ENCODE assay signal across 11 cellular contexts in genomic region chr22:37420656-37421467, GRCh38. TPM values are rescaled to one million over a fixed set of nuclear protein-coding genes. Genes with fewer than 3 reads are reported as not detected.
DNase-seq lines count a peak whose midpoint lies in the region; ATAC-seq, FAIRE-seq and TF ChIP-seq lines count a peak whose summit lies in the region.
"Had no signal": no experiment of that assay in that cellular context is flagged by ENCODE, and none has a peak within 500 bp of the region (broad histone marks: within the 10 kb centered on the region; RNA-seq: fewer than 3 reads in every experiment).

No MANE protein-coding gene starts in this region.

- H2AK5ac ChIP-seq in H1 (ENCODE audit: low read depth, low read length) = no peak overlapping the region

- peak overlapping the region; percentile 97; the same call in 1 of the 2 replicates for H2BK20ac ChIP-seq in H1 (ENCODE audit: low read length)

- intact Hi-C loops in colonic mucosa (cut with DNase I) = no loop called here

- no peak for TF ChIP-seq RAD21 in H1 (IDR thresholded peaks at IDR 0.05 in 1 of 2, conservative IDR thresholded peaks at IDR 0.05 in 1 of 2; ENCODE audit: low read depth in 2 of 2, low read length in 2 of 2)

- H3K79me2 ChIP-seq in OCI-LY3 (ENCODE audit: low read length) = no peaks in the 10 kb centered on the region
- no peaks in the 10 kb centered on the region for H3K79me2 ChIP-seq in H1 (ENCODE audit: control insufficient read depth in 1 of 2, insufficient read depth in 2 of 2, low read length in 2 of 2)

- H3K9me3 Mint-ChIP-seq in neural crest cell = no peaks in the 10 kb centered on the region

- H3K4me3 ChIP-seq in OCI-LY3 (ENCODE audit: low read length) = no peak overlapping the region
- peak overlapping the region; percentile 41 to 65 (median 51) for H3K4me3 ChIP-seq in H1 (ENCODE audit: extremely low read depth in 1 of 4, insufficient read depth in 2 of 4, low read depth in 3 of 4, low read length in 4 of 4)
- H3K4me3 ChIP-seq in colonic mucosa = no peak overlapping the region
- H3K4me3 ChIP-seq: lung had no signal

- H2BK15ac ChIP-seq in H1 (ENCODE audit: low read length) = peak overlapping the region; percentile 100

- ATAC-seq in HG02763 (IDR thresholded peaks at IDR 0.05; ENCODE audit: unreplicated experiment) (no peak), GM21786 (IDR thresholded peaks at IDR 0.05; ENCODE audit: unreplicated experiment) (no peak)

- no peak overlapping the region for H3K23ac ChIP-seq in H1 (ENCODE audit: insufficient read length)

- no peak overlapping the region; the same call in 1 of the 2 replicates for H4K8ac ChIP-seq in H1 (ENCODE audit: extremely low read depth, insufficient read depth, low read length)

- H3K4ac ChIP-seq in H1 (replicated peaks; ENCODE audit: insufficient read length, low read depth, low read length) = peak overlapping the region; percentile 4

- POLR2A ChIA-PET in H1 (lab: Charles Lee; ENCODE audit: partially characterized antibody) = interaction anchor here (0.7 kb wide), 1 partner anchor 78 kb away, joined by 3 read pairs; no protein-coding TSS in a partner anchor

- TF ChIP-seq CTCF in OCI-LY3 (IDR thresholded peaks at IDR 0.05; ENCODE audit: low read depth, low read length) (no peak), H1 (IDR thresholded peaks at IDR 0.05; ENCODE audit: control extremely low read depth in 1 of 3, insufficient read depth in 1 of 3, low read depth in 1 of 3, low read length in 3 of 3) (no peak), neural crest cell (conservative IDR thresholded peaks at IDR 0.05) (no peak), colonic mucosa (IDR thresholded peaks at IDR 0.05) (no peak)

- H2BK12ac ChIP-seq in H1 (ENCODE audit: low read depth, low read length) = peak overlapping the region; percentile 96; the same call in 1 of the 2 replicates

- H3K27ac ChIP-seq in OCI-LY3 (ENCODE audit: low read length) (no peak overlapping the region), H1 (ENCODE audit: low read depth, low read length) (no peak overlapping the region), colonic mucosa (no peak overlapping the region)
- H3K27ac ChIP-seq: adrenal gland had no signal

- peak; percentile 30 for DNase-seq in EL
- no peak for DNase-seq in H1 (ENCODE audit: low read depth in 1 of 2, low spot score in 2 of 2)
- no peak for DNase-seq in neural crest cell (ENCODE audit: low read depth, low spot score)
- DNase-seq in hippocampal formation (lab: John Stamatoyannopoulos, UW) = no peak
- no peak for DNase-seq in colonic mucosa

- H4K20me1 ChIP-seq in OCI-LY3 (ENCODE audit: insufficient read depth, low read length) (no peaks in the 10 kb centered on the region), H1 (replicated peaks in 1 of 2; ENCODE audit: control insufficient read depth in 1 of 2, insufficient read depth in 2 of 2, low read length in 2 of 2) (peaks cover 2% of the 10 kb centered on the region in 2 experiments)

- H4K91ac ChIP-seq in H1 (replicated peaks; ENCODE audit: insufficient read length, low read length) = peak overlapping the region; percentile 88

- H2BK120ac ChIP-seq in H1 (replicated peaks; ENCODE audit: low read depth, low read length) = peak overlapping the region; percentile 68

- no peak for TF ChIP-seq EP300 in H1 (IDR thresholded peaks at IDR 0.05; ENCODE audit: borderline replicate concordance in 1 of 2, low read depth in 2 of 2, low read length in 2 of 2)

- H3K4me2 ChIP-seq in OCI-LY3 (ENCODE audit: low read length) (0 out of 2 replicates have a peak overlapping the region, but pooled peaks have one; percentile 17), H1 (ENCODE audit: insufficient read depth in 1 of 2, low read depth in 2 of 2, low read length in 2 of 2) (peak overlapping the region; percentile 82 to 87)

- CTCF ChIA-PET in H1 (lab: Charles Lee; ENCODE audit: partially characterized antibody) = interaction anchor here (0.6 to 2.3 kb wide), 8 partner anchors 8 to 103 kb away, joined by 3 to 12 read pairs (median 4); no protein-coding TSS in a partner anchor

- no peaks in the 10 kb centered on the region for H3K36me3 Mint-ChIP-seq in neural crest cell (ENCODE audit: low read depth)

- H3K27me3 Mint-ChIP-seq in neural crest cell (ENCODE audit: low read depth) = peaks cover 80% of the 10 kb centered on the region

- H2AFZ ChIP-seq in OCI-LY3 (ENCODE audit: low read depth, low read length) (no peak overlapping the region), H1 (ENCODE audit: low read length) (peak overlapping the region; percentile 47)

- H3K14ac ChIP-seq in H1 (ENCODE audit: insufficient read length) = no peak overlapping the region

- H3K79me1 ChIP-seq in H1 (ENCODE audit: low read depth, low read length) = no peaks in the 10 kb centered on the region

- H3K4me1 ChIP-seq in OCI-LY3 (ENCODE audit: low read length) (no peaks in the 10 kb centered on the region), H1 (replicated peaks in 1 of 4; ENCODE audit: control insufficient read depth in 3 of 4, insufficient read depth in 4 of 4, low read length in 3 of 4) (peaks cover 3 to 33% (median 22%) of the 10 kb centered on the region in 4 experiments), colonic mucosa (no peaks in the 10 kb centered on the region)
- H3K4me1 ChIP-seq: adrenal gland had no signal

- peak overlapping the region; percentile 86 for H3K4me3 Mint-ChIP-seq in neural crest cell

- H3K9me3 ChIP-seq in OCI-LY3 (ENCODE audit: insufficient read depth, low read length) = no peaks in the 10 kb centered on the region
- H3K9me3 ChIP-seq in H1 (ENCODE audit: insufficient read depth in 2 of 2, low read depth in 1 of 2, low read length in 1 of 2) = no peaks in the 10 kb centered on the region
- no peaks in the 10 kb centered on the region for H3K9me3 ChIP-seq in colonic mucosa
- H3K9me3 ChIP-seq: adrenal gland had no signal

- TF ChIP-seq POLR2A in H1 (IDR thresholded peaks at IDR 0.05; ENCODE audit: control extremely low read depth in 1 of 2, low read depth in 2 of 2, low read length in 2 of 2) = no peak

- peak overlapping the region; percentile 23 for H4K5ac ChIP-seq in H1 (ENCODE audit: insufficient read length, low read depth, low read length)

- H3K36me3 ChIP-seq in OCI-LY3 (replicated peaks; ENCODE audit: low read depth, low read length) = no peaks in the 10 kb centered on the region
- H3K36me3 ChIP-seq in H1 (ENCODE audit: control insufficient read depth in 2 of 4, insufficient read depth in 4 of 4, low read length in 3 of 4) = no peaks in the 10 kb centered on the region
- H3K36me3 ChIP-seq in colonic mucosa = no peaks in the 10 kb centered on the region
- H3K36me3 ChIP-seq: adrenal gland had no signal

- H3K4me1 Mint-ChIP-seq in neural crest cell = peaks cover 23% of the 10 kb centered on the region

- H3K9ac ChIP-seq in OCI-LY3 (ENCODE audit: low read length) = no peak overlapping the region
- H3K9ac ChIP-seq in H1 (replicated peaks in 1 of 4; ENCODE audit: extremely low read depth in 1 of 4, low read depth in 3 of 4, low read length in 3 of 4) = peak overlapping the region in 2 of 4 experiments; percentile 44 to 45; a peak in 4 of 7 replicates
- H3K9ac ChIP-seq in colonic mucosa (ENCODE audit: low read depth in 2 of 2, low read length in 2 of 2) = no peak overlapping the region

- H3K27me3 ChIP-seq in OCI-LY3 (ENCODE audit: low read depth, low read length) (peaks cover 41% of the 10 kb centered on the region), H1 (replicated peaks in 1 of 4; ENCODE audit: control insufficient read depth in 3 of 4, extremely low read depth in 1 of 4, insufficient read depth in 3 of 4, low read length in 3 of 4) (peaks cover 0 to 44% (median 35%) of the 10 kb centered on the region in 4 experiments; a peak in 6 of 7 replicates), colonic mucosa (peaks cover 36% of the 10 kb centered on the region)

- peak overlapping the region; percentile 96; the same call in 1 of the 2 replicates for H3K18ac ChIP-seq in H1 (ENCODE audit: extremely low read depth, low read length)

- no peak overlapping the region for H3K27ac Mint-ChIP-seq in neural crest cell (ENCODE audit: unreplicated experiment)

- H3K56ac ChIP-seq in H1 (replicated peaks; ENCODE audit: insufficient read length, low read depth, low read length) = no peak overlapping the region

- FAIRE-seq in H1 (lab: Jason Lieb, UNC) = peak; percentile 7
- FAIRE-seq: GM18507 had no signal

- H3K23me2 ChIP-seq in H1 (ENCODE audit: low read depth, low read length) = peaks cover 10% of the 10 kb centered on the region; the same call in 1 of the 2 replicates

- 48% methylated on average over 21 of the region's 21 CpGs; no CpG with 5 or more reads in 1 of the 2 experiments for WGBS in H1 (ENCODE audit: extremely low coverage in 1 of 2, insufficient coverage in 1 of 2, insufficient read length in 1 of 2, insufficient replicate concordance in 2 of 2, low coverage in 1 of 2, low lambda C conversion rate in 2 of 2, missing lambda C conversion rate in 1 of 2), 2 experiments

- H2BK5ac ChIP-seq in H1 (ENCODE audit: low read depth, low read length) = peak overlapping the region; percentile 75; the same call in 1 of the 2 replicates

TF ChIP-seq in H1, 55 proteins besides CTCF, POLR2A, EP300 and RAD21:
- no peak for TF ChIP-seq CBX8 (IDR thresholded peaks at IDR 0.05; ENCODE audit: borderline replicate concordance, low read depth, low read length)
- TF ChIP-seq EZH2 (IDR thresholded peaks at IDR 0.05; ENCODE audit: low read depth, low read length, severe bottlenecking) = peak; percentile 25
TF ChIP-seq in H1: peak in this region for 1.

RNA-seq across cellular contexts. Expression of gene ELFN2, which starts 6.4 kb away (rescaled TPM):
- total RNA-seq in H1 (2021; fragmentation: NEBNext Ultra II Directional; extraction: Animal tissue kit (Norgen Biotek cat#: 25700)) = 0.63 and 0.88 TPM in 2 replicates
- 0.88 and 1.3 TPM in 2 replicates for polyA plus RNA-seq in H1 (2011; rRNA removed)
- polyA plus RNA-seq in H1 (2011; cell fraction: cytosol; rRNA removed) = 0.70 TPM
- 2.5 TPM for polyA plus RNA-seq in H1 (2011; cell fraction: nucleus; rRNA removed)
- polyA plus RNA-seq in H1 (2012, experiment 1 of 2) = 0.71 to 1.4 TPM (median 0.83 TPM) in 4 replicates
- 0.37 TPM for polyA plus RNA-seq in H1 (2012, experiment 2 of 2)
- polyA plus RNA-seq in H1 (2013, experiment 1 of 2) = 0.41 TPM
- 0.35 TPM for polyA plus RNA-seq in H1 (2013, experiment 2 of 2)
- polyA minus RNA-seq in H1 (2011; rRNA and poly(A)+ RNA removed) = 0.50 and 0.54 TPM in 2 replicates
- polyA minus RNA-seq in H1 (2011; cell fraction: cytosol; rRNA and poly(A)+ RNA removed) = 0.73 TPM
- polyA minus RNA-seq in H1 (2011; cell fraction: nucleus; rRNA and poly(A)+ RNA removed) = 0.40 TPM
- 0.09 and 0.27 TPM in 2 replicates for total RNA-seq in neural crest cell
- under 1 TPM; 0.07 to 0.21 TPM for total RNA-seq in colonic mucosa

Comparison
In these comparisons a context has a peak if more than half of its experiments do, and no peak if none do; other contexts are left out.
1. H3K4me3 ChIP-seq: peak in H1 (4 of 4); none in OCI-LY3 (single experiment) and colonic mucosa (single experiment).